8 cellular contexts compared by ENCODE assay signal in the genomic region with DNA sequence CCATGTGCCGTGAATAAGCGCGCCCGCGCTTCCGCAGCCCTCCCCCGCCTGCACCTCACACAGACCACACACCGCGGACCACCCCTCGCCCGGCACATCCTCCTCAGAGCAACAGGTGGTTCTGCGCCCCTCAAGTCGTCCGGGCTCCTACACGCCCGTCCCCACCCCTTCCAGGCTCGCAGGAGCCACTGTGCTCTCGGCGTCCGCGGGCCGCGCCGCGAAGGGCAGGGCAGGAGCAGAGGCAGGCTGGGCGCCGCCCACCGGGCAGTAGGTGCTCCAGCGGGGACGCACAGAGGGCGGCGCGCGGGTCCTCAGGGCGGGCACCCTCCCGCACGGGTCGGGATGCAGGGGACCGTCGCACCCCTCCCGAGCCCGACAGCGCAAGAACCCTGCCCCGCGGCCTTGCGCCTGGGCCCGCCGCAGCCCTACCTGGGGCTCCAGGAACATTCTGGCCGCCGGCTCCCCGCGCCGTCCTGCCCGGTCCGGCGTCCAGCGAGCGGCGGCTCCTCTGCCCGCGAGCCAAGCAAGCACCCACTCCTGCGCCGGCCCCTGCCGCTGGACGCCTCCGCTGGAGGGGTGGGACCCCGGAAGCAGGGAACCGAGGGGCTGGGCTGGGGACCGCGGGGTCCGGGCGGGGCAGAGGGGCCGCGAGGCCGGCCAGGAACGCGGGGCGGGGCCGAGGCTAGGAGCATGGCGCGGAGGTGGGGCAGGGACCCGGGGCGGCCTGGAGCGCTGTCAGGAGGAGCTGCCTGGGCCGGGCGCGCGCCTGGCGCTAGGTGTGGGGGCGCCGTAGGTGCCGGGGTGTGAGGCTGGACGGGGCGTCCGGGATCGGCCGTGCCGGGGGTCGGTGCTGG. TPM values are rescaled to one million over a fixed set of nuclear protein-coding genes. Genes with fewer than 3 reads are reported as not detected.
DNase-seq lines count a peak whose midpoint lies in the region; ATAC-seq, FAIRE-seq and TF ChIP-seq lines count a peak whose summit lies in the region.

No MANE protein-coding gene starts in this region.

- peak; percentile 25 for ATAC-seq in esophagus mucosa
- no peak for ATAC-seq in HG03571 (IDR thresholded peaks at IDR 0.05; ENCODE audit: unreplicated experiment)
- ATAC-seq in HG02938 (IDR thresholded peaks at IDR 0.05; ENCODE audit: unreplicated experiment), result no peak

- no peak for TF ChIP-seq CTCF in osteocyte (IDR thresholded peaks at IDR 0.05)

- peaks cover 6% of the 10 kb centered on the region; the same call in 1 of the 2 replicates for H3K4me1 ChIP-seq in ES-I3 (ENCODE audit: insufficient read depth, low read length)

- POLR2A ChIA-PET in activated CD4-positive, alpha-beta memory T cell treated with anti-CD3 and anti-CD28 coated beads for 36 hours (lab: Charles Lee), result interaction anchor here (0.6 kb wide), 1 partner anchor 19 kb away, joined by 3 read pairs; no protein-coding TSS in a partner anchor

- no peak overlapping the region for H3K27ac Mint-ChIP-seq in activated CD4-positive, alpha-beta memory T cell treated with anti-CD3 and anti-CD28 coated beads for 36 hours
- H3K27ac Mint-ChIP-seq in osteocyte (ENCODE audit: unreplicated experiment), result no peak overlapping the region

- TF ChIP-seq POLR2A in GM12892 (IDR thresholded peaks at IDR 0.05; ENCODE audit: low read depth, low read length), result no peak

- H3K36me3 ChIP-seq in ES-I3 (ENCODE audit: insufficient read depth, low read length), result no peaks in the 10 kb centered on the region

- H3K4me3 Mint-ChIP-seq in activated CD4-positive, alpha-beta memory T cell treated with anti-CD3 and anti-CD28 coated beads for 36 hours, result peak overlapping the region; percentile 69
- H3K4me3 Mint-ChIP-seq in osteocyte (ENCODE audit: unreplicated experiment), result peak overlapping the region; percentile 29

- no peak for FAIRE-seq in GM12892 (lab: Jason Lieb, UNC)
- no peak for FAIRE-seq in RCC 7860 (lab: Jason Lieb, UNC)

- peaks cover 11% of the 10 kb centered on the region for H3K27me3 Mint-ChIP-seq in activated CD4-positive, alpha-beta memory T cell treated with anti-CD3 and anti-CD28 coated beads for 36 hours
- H3K27me3 Mint-ChIP-seq in osteocyte (ENCODE audit: unreplicated experiment), result peaks cover 61% of the 10 kb centered on the region

- DNase-seq in activated CD4-positive, alpha-beta memory T cell treated with anti-CD3 and anti-CD28 coated beads for 36 hours, result peak; percentile 46
- DNase-seq in osteocyte (ENCODE audit: extremely low spot score, unreplicated experiment), result peak; percentile 83
- no peak for DNase-seq in GM12892 (ENCODE audit: insufficient read length)
- DNase-seq in RCC 7860 (ENCODE audit: low spot score), result no peak

- intact Hi-C loops in activated CD4-positive, alpha-beta memory T cell treated with anti-CD3 and anti-CD28 coated beads for 36 hours (cut with micrococcal nuclease), result loop anchor here (2.0 kb wide), 1 partner anchor 19 kb away; no protein-coding TSS in a partner anchor

- H3K9me3 Mint-ChIP-seq in activated CD4-positive, alpha-beta memory T cell treated with anti-CD3 and anti-CD28 coated beads for 36 hours, result no peaks in the 10 kb centered on the region
- no peaks in the 10 kb centered on the region for H3K9me3 Mint-ChIP-seq in osteocyte (ENCODE audit: unreplicated experiment)

- H3K9me3 ChIP-seq in ES-I3 (ENCODE audit: control insufficient read depth, insufficient read depth, low read length), result no peaks in the 10 kb centered on the region

- H3K9ac ChIP-seq in ES-I3 (ENCODE audit: low read depth, low read length), result peak overlapping the region; percentile 58; the same call in 1 of the 2 replicates

- CTCF ChIA-PET in activated CD4-positive, alpha-beta memory T cell treated with anti-CD3 and anti-CD28 coated beads for 36 hours (lab: Charles Lee), result no interaction called here

- no peaks in the 10 kb centered on the region for H3K36me3 Mint-ChIP-seq in activated CD4-positive, alpha-beta memory T cell treated with anti-CD3 and anti-CD28 coated beads for 36 hours
- H3K36me3 Mint-ChIP-seq in osteocyte (ENCODE audit: unreplicated experiment), result no peaks in the 10 kb centered on the region

- peaks cover 35% of the 10 kb centered on the region for H3K4me1 Mint-ChIP-seq in activated CD4-positive, alpha-beta memory T cell treated with anti-CD3 and anti-CD28 coated beads for 36 hours (ENCODE audit: low read depth)
- peaks cover 5% of the 10 kb centered on the region for H3K4me1 Mint-ChIP-seq in osteocyte (ENCODE audit: unreplicated experiment)

RNA-seq across cellular contexts. Expression of gene RASGEF1A, which starts 37.4 kb away (rescaled TPM):
- 1 to 10 TPM; 1.2 to 1.9 TPM for total RNA-seq in activated CD4-positive, alpha-beta memory T cell treated with anti-CD3 and anti-CD28 coated beads for 36 hours
- total RNA-seq in esophagus mucosa (1.00 TPM), osteocyte (not detected in 2 replicates)
- polyA plus RNA-seq in GM12892 (2012; ENCODE audit: missing spikeins), result 0.11 TPM

Comparison
In these comparisons a context has a peak if more than half of its experiments do, and no peak if none do; other contexts are left out.
1. DNase-seq: peak in activated CD4-positive, alpha-beta memory T cell treated with anti-CD3 and anti-CD28 coated beads for 36 hours (single experiment) and osteocyte (single experiment); none in GM12892 (single experiment) and RCC 7860 (single experiment).